1 cellular context compared by ENCODE assay signal in the genomic region with DNA sequence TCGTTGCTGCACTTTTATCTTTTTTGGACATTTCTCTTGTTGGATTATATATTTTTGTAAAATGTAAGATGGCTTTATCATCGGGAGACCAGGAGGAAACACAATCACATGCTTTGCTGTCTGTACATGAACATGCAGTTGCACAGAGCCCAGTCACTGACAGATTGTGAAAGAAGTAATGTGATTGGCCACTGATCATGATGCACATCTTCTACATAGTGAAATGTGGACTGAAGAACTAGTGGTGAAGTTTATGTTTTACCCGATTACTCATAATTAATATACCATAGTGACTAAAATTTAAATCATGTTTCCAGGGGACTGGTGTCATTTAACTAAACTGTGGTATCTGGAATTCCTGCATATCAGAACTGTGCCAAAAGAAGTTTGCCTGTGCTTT.
TF ChIP-seq lines count a peak whose summit lies in the region.

No MANE protein-coding gene starts in this region.

TF ChIP-seq in A549, 52 proteins besides CTCF, POLR2A, EP300 and RAD21 (continued from another document):
- no peak for TF ChIP-seq RFX5 (IDR thresholded peaks at IDR 0.05)
- TF ChIP-seq, protein P1, sequence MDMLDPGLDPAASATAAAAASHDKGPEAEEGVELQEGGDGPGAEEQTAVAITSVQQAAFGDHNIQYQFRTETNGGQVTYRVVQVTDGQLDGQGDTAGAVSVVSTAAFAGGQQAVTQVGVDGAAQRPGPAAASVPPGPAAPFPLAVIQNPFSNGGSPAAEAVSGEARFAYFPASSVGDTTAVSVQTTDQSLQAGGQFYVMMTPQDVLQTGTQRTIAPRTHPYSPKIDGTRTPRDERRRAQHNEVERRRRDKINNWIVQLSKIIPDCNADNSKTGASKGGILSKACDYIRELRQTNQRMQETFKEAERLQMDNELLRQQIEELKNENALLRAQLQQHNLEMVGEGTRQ (IDR thresholded peaks at IDR 0.05), result no peak
- no peak for TF ChIP-seq SREBF2 (IDR thresholded peaks at IDR 0.05)
- TF ChIP-seq PHF8 (IDR thresholded peaks at IDR 0.05; ENCODE audit: borderline replicate concordance, low read depth), result no peak
- no peak for TF ChIP-seq ESRRA (IDR thresholded peaks at IDR 0.05; ENCODE audit: borderline replicate concordance, low read length)
- TF ChIP-seq GATA3 (IDR thresholded peaks at IDR 0.05; ENCODE audit: borderline replicate concordance), result no peak
- TF ChIP-seq TP53 (CRISPR knock-in tag; IDR thresholded peaks at IDR 0.05), result no peak
TF ChIP-seq in A549: peak in this region for 0.
